15 cellular contexts compared by ENCODE assay signal in genomic region chr15:71048913-71049675, GRCh38.
DNase-seq lines count a peak whose midpoint lies in the region; TF ChIP-seq lines count a peak whose summit lies in the region.
"Had no signal": no experiment of that assay in that cellular context is flagged by ENCODE, and none has a peak within 500 bp of the region (broad histone marks: within the 10 kb centered on the region; RNA-seq: fewer than 3 reads in every experiment).

No MANE protein-coding gene starts in this region.

- peak; percentile 77 for DNase-seq in AG09309 (ENCODE audit: low read depth)
- peak; percentile 82 for DNase-seq in M059J (ENCODE audit: low read depth)
- peak; percentile 80 for DNase-seq in epithelial cell of esophagus (ENCODE audit: low read depth)
- peak; percentile 18 for DNase-seq in myocyte (ENCODE audit: low read depth)
- DNase-seq in WERI-Rb-1 = no peak
- no peak for DNase-seq in SKM-1 (lab: John Stamatoyannopoulos, UW; ENCODE audit: unreplicated experiment)
- DNase-seq in HEK293T (ENCODE audit: extremely low spot score) = no peak
- no peak for DNase-seq in erythroblast (lab: John Stamatoyannopoulos, UW)
- DNase-seq: activated naive CD8-positive, alpha-beta T cell treated with anti-CD3 and anti-CD28 coated beads, Interleukin-2, amount 50 U/mL, for 24 hours; effector CD8-positive, alpha-beta T cell; NCI-H146; NCI-H69; SHP77 treated with DMSO at 0.1 percent for 48 hours had no signal

- no peaks in the 10 kb centered on the region for H3K9me3 ChIP-seq in WERI-Rb-1 (ENCODE audit: severe bottlenecking)
- H3K9me3 ChIP-seq: vagina had no signal

- H3K27me3 ChIP-seq in WERI-Rb-1 (ENCODE audit: insufficient read depth, low read depth, severe bottlenecking) = no peaks in the 10 kb centered on the region
- H3K27me3 ChIP-seq: vagina had no signal

- no peaks in the 10 kb centered on the region for H3K36me3 ChIP-seq in WERI-Rb-1
- H3K36me3 ChIP-seq: vagina had no signal

- TF ChIP-seq POLR2A in erythroblast (IDR thresholded peaks at IDR 0.05; ENCODE audit: low read length) = no peak

- no peak overlapping the region for H3K27ac ChIP-seq in WERI-Rb-1
- H3K27ac ChIP-seq: C4-2B, vagina had no signal

- POLR2A ChIA-PET in HEK293T (lab: Yijun Ruan, JAX) = no interaction called here

- CTCF ChIA-PET in HEK293T (lab: Yijun Ruan, JAX) = interaction anchor here (0.6 kb wide), 1 partner anchor 394 kb away, joined by 3 read pairs; no protein-coding TSS in a partner anchor

- TF ChIP-seq CTCF in AG09309 (IDR thresholded peaks at IDR 0.05; ENCODE audit: control insufficient read depth, insufficient read depth, low read depth, low read length, missing control alignments) = no peak
- TF ChIP-seq CTCF in epithelial cell of esophagus (IDR thresholded peaks at IDR 0.05; ENCODE audit: insufficient read depth, low read depth, low read length, missing control alignments) = no peak
- no peak for TF ChIP-seq CTCF in WERI-Rb-1 (IDR thresholded peaks at IDR 0.05; ENCODE audit: low read depth, low read length)

- H3K4me3 ChIP-seq in AG09309 (ENCODE audit: control insufficient read depth, low read depth, low read length) = no peak overlapping the region
- H3K4me3 ChIP-seq in epithelial cell of esophagus (ENCODE audit: low read length) = no peak overlapping the region
- no peak overlapping the region for H3K4me3 ChIP-seq in WERI-Rb-1 (ENCODE audit: low read depth, low read length)
- H3K4me3 ChIP-seq: vagina had no signal

TF ChIP-seq in HEK293T, 16 proteins besides CTCF, POLR2A, EP300 and RAD21:
- TF ChIP-seq LEF1 (IDR thresholded peaks at IDR 0.05; ENCODE audit: borderline replicate concordance) (no peak), PKNOX1 (IDR thresholded peaks at IDR 0.05) (no peak), FOXK2 (IDR thresholded peaks at IDR 0.05) (no peak), CTBP1 (IDR thresholded peaks at IDR 0.05; ENCODE audit: borderline replicate concordance) (no peak), ELF4 (IDR thresholded peaks at IDR 0.05) (no peak), L3MBTL2 (conservative IDR thresholded peaks at IDR 0.05) (no peak), HDGF (IDR thresholded peaks at IDR 0.05; ENCODE audit: borderline replicate concordance) (no peak), FOXA1 (IDR thresholded peaks at IDR 0.05) (no peak), SP1 (IDR thresholded peaks at IDR 0.05) (no peak), SUZ12 (IDR thresholded peaks at IDR 0.05) (no peak), FOXM1 (IDR thresholded peaks at IDR 0.05; ENCODE audit: borderline replicate concordance) (no peak), ZNF384 (IDR thresholded peaks at IDR 0.05) (no peak), BHLHE40 (IDR thresholded peaks at IDR 0.05; ENCODE audit: borderline replicate concordance) (no peak), TARDBP (IDR thresholded peaks at IDR 0.05) (no peak), NFRKB (IDR thresholded peaks at IDR 0.05) (no peak)
TF ChIP-seq in HEK293T: peak in this region for 0.

Comparison
In these comparisons a context has a peak if more than half of its experiments do, and no peak if none do; other contexts are left out.
1. DNase-seq: peak in AG09309 (single experiment), M059J (single experiment), epithelial cell of esophagus (single experiment) and myocyte (single experiment); none in WERI-Rb-1 (single experiment), SKM-1 (single experiment), HEK293T (single experiment) and erythroblast (0 of 2).